Comparison of ENCODE assay signal across 9 cellular contexts in genomic region chr11:31995525-31996123, GRCh38.
A peak's percentile ranks its signal among the peaks of the same experiment; 100 is the strongest.
DNase-seq lines count a peak whose midpoint lies in the region; ATAC-seq, FAIRE-seq and TF ChIP-seq lines count a peak whose summit lies in the region.
"Had no signal": no experiment of that assay in that cellular context is flagged by ENCODE, and none has a peak within 500 bp of the region (broad histone marks: within the 10 kb centered on the region; RNA-seq: fewer than 3 reads in every experiment).

No MANE protein-coding gene starts in this region.

- no peak overlapping the region for H3K27ac Mint-ChIP-seq in GM23338

- no peaks in the 10 kb centered on the region for H3K9me3 ChIP-seq in MG63

- H3F3A ChIP-seq in GM23338 (replicated peaks; ENCODE audit: low read depth) = no peaks in the 10 kb centered on the region

- H3K27me3 ChIP-seq in GM23338 (ENCODE audit: insufficient read depth) = no peaks in the 10 kb centered on the region
- no peaks in the 10 kb centered on the region for H3K27me3 ChIP-seq in MG63

- no peaks in the 10 kb centered on the region for H3K9me3 Mint-ChIP-seq in GM23338

- TF ChIP-seq CTCF in GM23338 (conservative IDR thresholded peaks at IDR 0.05; ENCODE audit: low read depth in 2 of 2) (no peak), foreskin fibroblast (IDR thresholded peaks at IDR 0.05; ENCODE audit: low read depth, low read length) (no peak)

- H3K4me2 ChIP-seq in GM23338 = no peak overlapping the region

- H3K27me3 Mint-ChIP-seq in GM23338 (ENCODE audit: insufficient read depth, low read depth, poor library complexity) = no peaks in the 10 kb centered on the region

- FAIRE-seq in RCC 7860 (lab: Jason Lieb, UNC) = no peak
- FAIRE-seq: keratinocyte had no signal

- H2AFZ ChIP-seq in GM23338 = peak overlapping the region; percentile 52; the same call in 1 of the 2 replicates

- ATAC-seq in GM18511 (IDR thresholded peaks at IDR 0.05; ENCODE audit: unreplicated experiment) (peak; percentile 93), GM23338 (no peak)

- H3K27ac ChIP-seq in GM23338 (ENCODE audit: low read depth) = no peak overlapping the region

- no peaks in the 10 kb centered on the region for H3K79me2 ChIP-seq in GM23338 (replicated peaks; ENCODE audit: insufficient read depth)

- no peaks in the 10 kb centered on the region for H3K36me3 Mint-ChIP-seq in GM23338 (ENCODE audit: low read depth)

- no peaks in the 10 kb centered on the region for H3K4me1 ChIP-seq in GM23338 (ENCODE audit: insufficient read depth)

- no peaks in the 10 kb centered on the region for H3K4me1 Mint-ChIP-seq in GM23338

- no peak overlapping the region for H3K4me3 ChIP-seq in GM23338
- peak overlapping the region; percentile 9 to 28 for H3K4me3 ChIP-seq in foreskin fibroblast (ENCODE audit: low read depth in 1 of 2, low read length in 2 of 2)
- no peak overlapping the region; the same call in 1 of the 2 replicates for H3K4me3 ChIP-seq in MG63

- H3K4me3 Mint-ChIP-seq in GM23338 = no peak overlapping the region

- DNase-seq in GM23338 (ENCODE audit: low spot score) = no peak
- peak; percentile 91 for DNase-seq in NCI-H2171 treated with DMSO at 0.1 percent for 48 hours (lab: John Stamatoyannopoulos, UW)
- peak in 1 of 2 donors; percentile 11 for DNase-seq in foreskin fibroblast
- no peak for DNase-seq in MG63
- no peak for DNase-seq in HCEC 1CT
- DNase-seq in superior temporal gyrus (ENCODE audit: extremely low spot score) = no peak
- no peak for DNase-seq in RCC 7860 (ENCODE audit: low spot score)

- no peaks in the 10 kb centered on the region for H3K9me2 ChIP-seq in GM23338 (ENCODE audit: insufficient read depth)

- H4K20me1 ChIP-seq in GM23338 (replicated peaks; ENCODE audit: insufficient read depth) = no peaks in the 10 kb centered on the region

- H3K36me3 ChIP-seq in GM23338 (ENCODE audit: insufficient read depth) (no peaks in the 10 kb centered on the region), MG63 (no peaks in the 10 kb centered on the region)

TF ChIP-seq in GM23338, 12 proteins besides CTCF, POLR2A, EP300 and RAD21:
- no peak for TF ChIP-seq ETS1 (IDR thresholded peaks at IDR 0.05)
- TF ChIP-seq, protein P1, sequence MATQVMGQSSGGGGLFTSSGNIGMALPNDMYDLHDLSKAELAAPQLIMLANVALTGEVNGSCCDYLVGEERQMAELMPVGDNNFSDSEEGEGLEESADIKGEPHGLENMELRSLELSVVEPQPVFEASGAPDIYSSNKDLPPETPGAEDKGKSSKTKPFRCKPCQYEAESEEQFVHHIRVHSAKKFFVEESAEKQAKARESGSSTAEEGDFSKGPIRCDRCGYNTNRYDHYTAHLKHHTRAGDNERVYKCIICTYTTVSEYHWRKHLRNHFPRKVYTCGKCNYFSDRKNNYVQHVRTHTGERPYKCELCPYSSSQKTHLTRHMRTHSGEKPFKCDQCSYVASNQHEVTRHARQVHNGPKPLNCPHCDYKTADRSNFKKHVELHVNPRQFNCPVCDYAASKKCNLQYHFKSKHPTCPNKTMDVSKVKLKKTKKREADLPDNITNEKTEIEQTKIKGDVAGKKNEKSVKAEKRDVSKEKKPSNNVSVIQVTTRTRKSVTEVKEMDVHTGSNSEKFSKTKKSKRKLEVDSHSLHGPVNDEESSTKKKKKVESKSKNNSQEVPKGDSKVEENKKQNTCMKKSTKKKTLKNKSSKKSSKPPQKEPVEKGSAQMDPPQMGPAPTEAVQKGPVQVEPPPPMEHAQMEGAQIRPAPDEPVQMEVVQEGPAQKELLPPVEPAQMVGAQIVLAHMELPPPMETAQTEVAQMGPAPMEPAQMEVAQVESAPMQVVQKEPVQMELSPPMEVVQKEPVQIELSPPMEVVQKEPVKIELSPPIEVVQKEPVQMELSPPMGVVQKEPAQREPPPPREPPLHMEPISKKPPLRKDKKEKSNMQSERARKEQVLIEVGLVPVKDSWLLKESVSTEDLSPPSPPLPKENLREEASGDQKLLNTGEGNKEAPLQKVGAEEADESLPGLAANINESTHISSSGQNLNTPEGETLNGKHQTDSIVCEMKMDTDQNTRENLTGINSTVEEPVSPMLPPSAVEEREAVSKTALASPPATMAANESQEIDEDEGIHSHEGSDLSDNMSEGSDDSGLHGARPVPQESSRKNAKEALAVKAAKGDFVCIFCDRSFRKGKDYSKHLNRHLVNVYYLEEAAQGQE (IDR thresholded peaks at IDR 0.05; ENCODE audit: unreplicated experiment) = no peak
- TF ChIP-seq ZNF114 (CRISPR knock-in tag; IDR thresholded peaks at IDR 0.05) = no peak
- TF ChIP-seq POLR2AphosphoS5 (IDR thresholded peaks at IDR 0.05; ENCODE audit: low read depth) = no peak
- TF ChIP-seq EZH2 (IDR thresholded peaks at IDR 0.05; ENCODE audit: low read depth, unreplicated experiment) = no peak
- TF ChIP-seq NANOG (IDR thresholded peaks at IDR 0.05; ENCODE audit: borderline replicate concordance) = no peak
- no peak for TF ChIP-seq JUNB (IDR thresholded peaks at IDR 0.05; ENCODE audit: unreplicated experiment)
- TF ChIP-seq, protein P2, sequence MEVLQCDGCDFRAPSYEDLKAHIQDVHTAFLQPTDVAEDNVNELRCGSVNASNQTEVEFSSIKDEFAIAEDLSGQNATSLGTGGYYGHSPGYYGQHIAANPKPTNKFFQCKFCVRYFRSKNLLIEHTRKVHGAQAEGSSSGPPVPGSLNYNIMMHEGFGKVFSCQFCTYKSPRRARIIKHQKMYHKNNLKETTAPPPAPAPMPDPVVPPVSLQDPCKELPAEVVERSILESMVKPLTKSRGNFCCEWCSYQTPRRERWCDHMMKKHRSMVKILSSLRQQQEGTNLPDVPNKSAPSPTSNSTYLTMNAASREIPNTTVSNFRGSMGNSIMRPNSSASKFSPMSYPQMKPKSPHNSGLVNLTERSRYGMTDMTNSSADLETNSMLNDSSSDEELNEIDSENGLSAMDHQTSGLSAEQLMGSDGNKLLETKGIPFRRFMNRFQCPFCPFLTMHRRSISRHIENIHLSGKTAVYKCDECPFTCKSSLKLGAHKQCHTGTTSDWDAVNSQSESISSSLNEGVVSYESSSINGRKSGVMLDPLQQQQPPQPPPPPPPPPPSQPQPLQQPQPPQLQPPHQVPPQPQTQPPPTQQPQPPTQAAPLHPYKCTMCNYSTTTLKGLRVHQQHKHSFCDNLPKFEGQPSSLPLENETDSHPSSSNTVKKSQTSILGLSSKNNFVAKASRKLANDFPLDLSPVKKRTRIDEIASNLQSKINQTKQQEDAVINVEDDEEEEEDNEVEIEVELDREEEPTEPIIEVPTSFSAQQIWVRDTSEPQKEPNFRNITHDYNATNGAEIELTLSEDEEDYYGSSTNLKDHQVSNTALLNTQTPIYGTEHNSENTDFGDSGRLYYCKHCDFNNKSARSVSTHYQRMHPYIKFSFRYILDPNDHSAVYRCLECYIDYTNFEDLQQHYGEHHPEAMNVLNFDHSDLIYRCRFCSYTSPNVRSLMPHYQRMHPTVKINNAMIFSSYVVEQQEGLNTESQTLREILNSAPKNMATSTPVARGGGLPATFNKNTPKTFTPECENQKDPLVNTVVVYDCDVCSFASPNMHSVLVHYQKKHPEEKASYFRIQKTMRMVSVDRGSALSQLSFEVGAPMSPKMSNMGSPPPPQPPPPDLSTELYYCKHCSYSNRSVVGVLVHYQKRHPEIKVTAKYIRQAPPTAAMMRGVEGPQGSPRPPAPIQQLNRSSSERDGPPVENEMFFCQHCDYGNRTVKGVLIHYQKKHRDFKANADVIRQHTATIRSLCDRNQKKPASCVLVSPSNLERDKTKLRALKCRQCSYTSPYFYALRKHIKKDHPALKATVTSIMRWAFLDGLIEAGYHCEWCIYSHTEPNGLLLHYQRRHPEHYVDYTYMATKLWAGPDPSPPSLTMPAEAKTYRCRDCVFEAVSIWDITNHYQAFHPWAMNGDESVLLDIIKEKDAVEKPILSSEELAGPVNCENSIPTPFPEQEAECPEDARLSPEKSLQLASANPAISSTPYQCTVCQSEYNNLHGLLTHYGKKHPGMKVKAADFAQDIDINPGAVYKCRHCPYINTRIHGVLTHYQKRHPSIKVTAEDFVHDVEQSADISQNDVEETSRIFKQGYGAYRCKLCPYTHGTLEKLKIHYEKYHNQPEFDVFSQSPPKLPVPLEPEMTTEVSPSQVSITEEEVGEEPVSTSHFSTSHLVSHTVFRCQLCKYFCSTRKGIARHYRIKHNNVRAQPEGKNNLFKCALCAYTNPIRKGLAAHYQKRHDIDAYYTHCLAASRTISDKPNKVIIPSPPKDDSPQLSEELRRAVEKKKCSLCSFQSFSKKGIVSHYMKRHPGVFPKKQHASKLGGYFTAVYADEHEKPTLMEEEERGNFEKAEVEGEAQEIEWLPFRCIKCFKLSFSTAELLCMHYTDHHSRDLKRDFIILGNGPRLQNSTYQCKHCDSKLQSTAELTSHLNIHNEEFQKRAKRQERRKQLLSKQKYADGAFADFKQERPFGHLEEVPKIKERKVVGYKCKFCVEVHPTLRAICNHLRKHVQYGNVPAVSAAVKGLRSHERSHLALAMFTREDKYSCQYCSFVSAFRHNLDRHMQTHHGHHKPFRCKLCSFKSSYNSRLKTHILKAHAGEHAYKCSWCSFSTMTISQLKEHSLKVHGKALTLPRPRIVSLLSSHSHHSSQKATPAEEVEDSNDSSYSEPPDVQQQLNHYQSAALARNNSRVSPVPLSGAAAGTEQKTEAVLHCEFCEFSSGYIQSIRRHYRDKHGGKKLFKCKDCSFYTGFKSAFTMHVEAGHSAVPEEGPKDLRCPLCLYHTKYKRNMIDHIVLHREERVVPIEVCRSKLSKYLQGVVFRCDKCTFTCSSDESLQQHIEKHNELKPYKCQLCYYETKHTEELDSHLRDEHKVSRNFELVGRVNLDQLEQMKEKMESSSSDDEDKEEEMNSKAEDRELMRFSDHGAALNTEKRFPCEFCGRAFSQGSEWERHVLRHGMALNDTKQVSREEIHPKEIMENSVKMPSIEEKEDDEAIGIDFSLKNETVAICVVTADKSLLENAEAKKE (CRISPR knock-in tag; IDR thresholded peaks at IDR 0.05) = no peak
- TF ChIP-seq ZNF331 (CRISPR knock-in tag; IDR thresholded peaks at IDR 0.05; ENCODE audit: low read depth) = no peak
- no peak for TF ChIP-seq CREB1 (CRISPR knock-in tag; IDR thresholded peaks at IDR 0.05; ENCODE audit: low read depth)
- no peak for TF ChIP-seq STAT1 (IDR thresholded peaks at IDR 0.05; ENCODE audit: unreplicated experiment)
- no peak for TF ChIP-seq EZH2phosphoT487 (IDR thresholded peaks at IDR 0.05; ENCODE audit: unreplicated experiment)

Comparison
In these comparisons a context has a peak if more than half of its experiments do, and no peak if none do; other contexts are left out.
1. H3K4me3 ChIP-seq: peak in foreskin fibroblast (2 of 2); none in GM23338 (single experiment) and MG63 (single experiment).